17 cellular contexts compared by ENCODE assay signal in the genomic region with DNA sequence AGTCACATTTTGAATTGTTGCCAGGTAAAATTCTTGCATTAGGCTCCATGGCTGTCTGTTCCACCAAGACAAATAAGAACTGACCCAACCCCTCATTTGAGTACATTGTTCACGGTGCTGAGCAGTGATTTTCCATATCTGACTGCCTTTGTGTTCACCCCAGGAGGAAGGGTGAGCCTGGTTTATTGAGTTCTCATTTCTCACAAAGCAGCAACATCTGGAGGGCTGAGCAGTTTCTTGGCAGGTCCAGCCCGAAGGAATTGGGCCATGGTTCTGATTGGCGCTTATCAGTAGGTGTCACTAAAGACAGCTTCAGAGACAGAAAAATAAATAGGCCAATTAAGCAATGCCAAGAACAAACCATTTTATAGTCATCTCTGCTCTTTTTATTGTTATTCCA.
A peak's percentile ranks its signal among the peaks of the same experiment; 100 is the strongest.
DNase-seq lines count a peak whose midpoint lies in the region; ATAC-seq, FAIRE-seq and TF ChIP-seq lines count a peak whose summit lies in the region.
"Had no signal": no experiment of that assay in that cellular context is flagged by ENCODE, and none has a peak within 500 bp of the region (broad histone marks: within the 10 kb centered on the region; RNA-seq: fewer than 3 reads in every experiment).

No MANE protein-coding gene starts in this region.

- intact Hi-C loops in endothelial cell of umbilical vein (cut with micrococcal nuclease) (no loop called here), left ventricle myocardium superior (cut with micrococcal nuclease) (no loop called here), gastrocnemius medialis (cut with DNase I; ENCODE audit: low total_unique reads) (no loop called here)

- H3K4me1 ChIP-seq in endothelial cell of umbilical vein (ENCODE audit: control insufficient read depth, extremely low read depth, insufficient read depth, low read length) (no peaks in the 10 kb centered on the region), gastrocnemius medialis (no peaks in the 10 kb centered on the region), foreskin keratinocyte (no peaks in the 10 kb centered on the region)

- H3K27ac ChIP-seq in endothelial cell of umbilical vein (ENCODE audit: insufficient read depth, low read depth, low read length) (no peak overlapping the region), gastrocnemius medialis (peak overlapping the region in 3 of 4 donors; percentile 22 to 66 (median 39)), foreskin keratinocyte (no peak overlapping the region)
- H3K27ac ChIP-seq: PC-9 had no signal

- H4K20me1 ChIP-seq in endothelial cell of umbilical vein (replicated peaks; ENCODE audit: control insufficient read depth, extremely low read depth, insufficient read depth, low read length), result no peaks in the 10 kb centered on the region

- no peak for DNase-seq in LNCaP clone FGC (ENCODE audit: low read depth)
- peak; percentile 78 for DNase-seq in endothelial cell of umbilical vein (ENCODE audit: low read depth, low spot score)
- DNase-seq in left ventricle myocardium superior, result peak; percentile 59
- peak; percentile 24 to 69 for DNase-seq in gastrocnemius medialis
- no peak for DNase-seq in glomerular visceral epithelial cell (ENCODE audit: extremely low spot score)
- no peak for DNase-seq in foreskin keratinocyte
- DNase-seq in NCI-H2081 (lab: John Stamatoyannopoulos, UW), result no peak
- DNase-seq: ACHN; Calu3; CD4-positive, alpha-beta T cell; GOT3; KG1; NCI-H1092 treated with DMSO at 0.1 percent for 48 hours; NCI-H1694; NCI-H345; NCI-H748 treated with DMSO at 0.1 percent for 48 hours; PC-9 had no signal

- H3K27me3 ChIP-seq in endothelial cell of umbilical vein (ENCODE audit: control insufficient read depth in 2 of 2, insufficient read depth in 2 of 2, low read length in 2 of 2) (no peaks in the 10 kb centered on the region), gastrocnemius medialis (no peaks in the 10 kb centered on the region), foreskin keratinocyte (peaks cover 34% of the 10 kb centered on the region)

- TF ChIP-seq CTCF in LNCaP clone FGC (IDR thresholded peaks at IDR 0.05; ENCODE audit: control insufficient read depth, extremely low read depth, insufficient read depth) (0 out of 2 replicates have a peak, but pooled peaks have one; percentile 20), endothelial cell of umbilical vein (IDR thresholded peaks at IDR 0.05; ENCODE audit: extremely low read depth in 1 of 2, insufficient read depth in 1 of 2, low read depth in 1 of 2, low read length in 2 of 2) (no peak), gastrocnemius medialis (IDR thresholded peaks at IDR 0.05 in 4 of 5, conservative IDR thresholded peaks at IDR 0.05 in 1 of 5) (no peak), foreskin keratinocyte (conservative IDR thresholded peaks at IDR 0.05) (no peak)

- no TSS peak for BruUV-seq in endothelial cell of umbilical vein (replicated peaks; lab: Mats Ljungman, UMichigan)

- H3K9ac ChIP-seq in endothelial cell of umbilical vein (replicated peaks; ENCODE audit: extremely low read depth, insufficient read depth, low read length), result no peak overlapping the region

- dilution Hi-C loops in endothelial cell of umbilical vein (cut with MboI; ENCODE audit: extremely low pct_ligation_motif_present, low sequenced_read_pairs), result no loop called here

- H3K4me3 ChIP-seq in LNCaP clone FGC (ENCODE audit: low read depth, low read length), result no peak overlapping the region
- H3K4me3 ChIP-seq in endothelial cell of umbilical vein (replicated peaks in 1 of 3; ENCODE audit: insufficient read depth in 1 of 3, low read depth in 1 of 3, low read length in 3 of 3), result no peak overlapping the region
- H3K4me3 ChIP-seq in gastrocnemius medialis, result no peak overlapping the region
- H3K4me3 ChIP-seq: PC-9 had no signal

- CTCF ChIA-PET in endothelial cell of umbilical vein (lab: Charles Lee), result interaction anchor here (1.0 to 1.3 kb wide), 5 partner anchors 12 to 521 kb away, joined by 3 to 5 read pairs (median 4); no protein-coding TSS in a partner anchor

- in situ Hi-C loops in gastrocnemius medialis (cut with MboI; ENCODE audit: low sequenced_read_pairs in 4 of 4), result no loop called here

- H3K9me1 ChIP-seq in endothelial cell of umbilical vein (replicated peaks; ENCODE audit: control insufficient read depth, extremely low read depth, insufficient read depth, low read length), result no peaks in the 10 kb centered on the region

- ATAC-seq in left ventricle myocardium superior (peak; percentile 97), gastrocnemius medialis (peak; percentile 81 to 87), foreskin keratinocyte (no peak)

- H3K4me2 ChIP-seq in endothelial cell of umbilical vein (ENCODE audit: insufficient read depth, low read length), result no peak overlapping the region
- H3K4me2 ChIP-seq: PC-9 had no signal

- H2AFZ ChIP-seq in endothelial cell of umbilical vein (ENCODE audit: low read depth, low read length), result peak overlapping the region; percentile 17
- H2AFZ ChIP-seq: PC-9 had no signal

- H3K79me2 ChIP-seq in endothelial cell of umbilical vein (ENCODE audit: control insufficient read depth, insufficient read depth, low read length), result no peaks in the 10 kb centered on the region

- TF ChIP-seq POLR2A in endothelial cell of umbilical vein (IDR thresholded peaks at IDR 0.05; ENCODE audit: low read depth, low read length), result no peak
- no peak for TF ChIP-seq POLR2A in gastrocnemius medialis (IDR thresholded peaks at IDR 0.05)

- POLR2A ChIA-PET in endothelial cell of umbilical vein (lab: Charles Lee), result no interaction called here

- no peaks in the 10 kb centered on the region for H3K36me3 ChIP-seq in endothelial cell of umbilical vein (ENCODE audit: control insufficient read depth in 2 of 2, extremely low read depth in 1 of 2, insufficient read depth in 2 of 2, low read length in 2 of 2)
- no peaks in the 10 kb centered on the region for H3K36me3 ChIP-seq in gastrocnemius medialis

- FAIRE-seq in endothelial cell of umbilical vein (lab: Jason Lieb, UNC), result peak; percentile 26

- no peaks in the 10 kb centered on the region for H3K9me3 ChIP-seq in endothelial cell of umbilical vein (replicated peaks; ENCODE audit: control insufficient read depth, insufficient read depth, low read length)
- no peaks in the 10 kb centered on the region for H3K9me3 ChIP-seq in gastrocnemius medialis

TF ChIP-seq in endothelial cell of umbilical vein, 7 proteins besides CTCF, POLR2A, EP300 and RAD21:
- TF ChIP-seq FOS (IDR thresholded peaks at IDR 0.05; ENCODE audit: borderline replicate concordance, insufficient read depth, low read length) (no peak), EZH2 (IDR thresholded peaks at IDR 0.05; ENCODE audit: borderline replicate concordance, low read depth, low read length, severe bottlenecking) (no peak), GATA2 (IDR thresholded peaks at IDR 0.05; ENCODE audit: insufficient read depth, insufficient read length, low read depth, low read length) (no peak), POLR2AphosphoS5 (IDR thresholded peaks at IDR 0.05; ENCODE audit: insufficient read depth, low read depth, low read length) (no peak)
- TF ChIP-seq, protein P1, sequence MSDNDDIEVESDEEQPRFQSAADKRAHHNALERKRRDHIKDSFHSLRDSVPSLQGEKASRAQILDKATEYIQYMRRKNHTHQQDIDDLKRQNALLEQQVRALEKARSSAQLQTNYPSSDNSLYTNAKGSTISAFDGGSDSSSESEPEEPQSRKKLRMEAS (IDR thresholded peaks at IDR 0.05; ENCODE audit: insufficient read depth, insufficient read length), result no peak

Comparison
In these comparisons a context has a peak if more than half of its experiments do, and no peak if none do; other contexts are left out.
1. DNase-seq: peak in endothelial cell of umbilical vein (single experiment), left ventricle myocardium superior (single experiment) and gastrocnemius medialis (2 of 2); none in LNCaP clone FGC (single experiment), glomerular visceral epithelial cell (single experiment), foreskin keratinocyte (0 of 2) and NCI-H2081 (0 of 2).
2. H3K27ac ChIP-seq: peak in gastrocnemius medialis (3 of 4); none in endothelial cell of umbilical vein (single experiment) and foreskin keratinocyte (single experiment).